ENCODE assay signal across 21 cellular contexts in the genomic region with DNA sequence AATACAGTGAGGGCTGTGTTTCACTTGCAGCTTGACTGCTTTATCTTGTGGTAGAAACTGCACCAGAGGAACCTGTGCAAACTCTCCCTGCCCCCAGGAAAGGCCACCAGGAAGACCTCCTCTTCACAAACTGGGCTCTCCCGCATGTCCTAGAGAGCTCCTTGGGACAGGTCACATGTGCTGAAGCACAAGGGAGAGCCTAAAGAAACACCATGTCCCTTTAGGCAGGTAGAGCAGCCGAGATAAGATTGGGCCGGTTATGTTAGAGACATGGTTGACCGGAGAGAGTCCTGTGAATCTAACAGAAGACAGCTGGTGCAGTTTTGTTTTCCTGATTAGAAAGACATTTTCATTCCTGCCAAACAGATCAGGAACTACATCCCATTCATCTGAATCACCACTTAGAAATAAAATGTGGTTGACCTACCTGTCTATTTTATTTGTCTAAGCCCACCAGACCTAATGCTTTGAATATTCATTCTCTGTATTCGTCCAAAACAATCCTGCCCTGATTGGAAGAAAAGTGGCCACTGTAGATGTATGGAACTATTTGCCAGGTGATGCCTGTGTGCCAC.
DNase-seq lines count a peak whose midpoint lies in the region; ATAC-seq and TF ChIP-seq lines count a peak whose summit lies in the region.
"Had no signal": no experiment of that assay in that cellular context is flagged by ENCODE, and none has a peak within 500 bp of the region (broad histone marks: within the 10 kb centered on the region; RNA-seq: fewer than 3 reads in every experiment).

No MANE protein-coding gene starts in this region.

- H3K27me3 ChIP-seq in PC-3 (ENCODE audit: low read length) (no peaks in the 10 kb centered on the region), body of pancreas (no peaks in the 10 kb centered on the region)
- H3K27me3 ChIP-seq in effector memory CD4-positive, alpha-beta T cell (replicated peaks; ENCODE audit: control insufficient read depth, insufficient read depth, low read length, poor library complexity, severe bottlenecking) = no peaks in the 10 kb centered on the region

- DNase-seq in PC-3 (peak; percentile 44), body of pancreas (peak in 1 of 4 donors; percentile 23), occipital lobe (lab: John Stamatoyannopoulos, UW) (no peak), NCI-H2196 treated with DMSO at 0.1 percent for 48 hours (lab: John Stamatoyannopoulos, UW; ENCODE audit: unreplicated experiment) (no peak), GM20000 (ENCODE audit: low spot score) (no peak)
- DNase-seq in effector memory CD4-positive, alpha-beta T cell = no peak
- DNase-seq: ACHN, AML-193, DMS 273 treated with DMSO at 0.1 percent for 48 hours, KBM-7, NCI-H1105 treated with DMSO at 0.1 percent for 48 hours, NCI-H1694, NCI-H2081 treated with DMSO at 0.1 percent for 48 hours, NCI-H510A treated with DMSO at 0.1 percent for 48 hours, NCI-H774, OCI-M1, SIG-M5 had no signal

- no peaks in the 10 kb centered on the region for H3K79me2 ChIP-seq in PC-3 (ENCODE audit: low read length)

- H3K9me2 ChIP-seq in PC-3 (replicated peaks; ENCODE audit: low read length) = no peaks in the 10 kb centered on the region

- H3K4me3 ChIP-seq in PC-3 (ENCODE audit: low read length) = no peak overlapping the region
- no peak overlapping the region for H3K4me3 ChIP-seq in body of pancreas
- no peak overlapping the region for H3K4me3 ChIP-seq in mesodermal cell (ENCODE audit: extremely low read depth, insufficient read depth, low read length, poor library complexity, severe bottlenecking)
- H3K4me3 ChIP-seq in effector memory CD4-positive, alpha-beta T cell (ENCODE audit: insufficient read depth, low read depth, low read length, poor library complexity, severe bottlenecking) = no peak overlapping the region
- H3K4me3 ChIP-seq: GM23338 had no signal

- H2AFZ ChIP-seq in PC-3 (ENCODE audit: low read length) = no peak overlapping the region
- H2AFZ ChIP-seq: GM23338 had no signal

- intact Hi-C loops in PC-3 (cut with micrococcal nuclease) = loop anchor here (5.0 to 10.0 kb wide), 2 partner anchors 219 to 822 kb away; no protein-coding TSS in a partner anchor
- intact Hi-C loops in body of pancreas (cut with DNase I) = no loop called here

- WGBS in body of pancreas, 2 donors = 39 to 43% methylated on average over 5 of the region's 5 CpGs
- 88 to 97% methylated on average over 3 of the region's 5 CpGs for WGBS in mesodermal cell (ENCODE audit: insufficient coverage in 2 of 2), 2 experiments

- no peaks in the 10 kb centered on the region for H4K20me1 ChIP-seq in PC-3 (ENCODE audit: low read length)

- H3K27ac ChIP-seq in PC-3 (ENCODE audit: low read length) (no peak overlapping the region), body of pancreas (peak overlapping the region in 1 of 4 donors; percentile 3), mesodermal cell (ENCODE audit: low read depth, low read length, severe bottlenecking) (peak overlapping the region; percentile 24)
- H3K27ac ChIP-seq in effector memory CD4-positive, alpha-beta T cell (ENCODE audit: insufficient read depth, low read length, poor library complexity, severe bottlenecking) = no peak overlapping the region

- CTCF ChIA-PET in PC-3 (lab: Charles Lee) = no interaction called here

- POLR2A ChIA-PET in PC-3 (lab: Charles Lee; ENCODE audit: unreplicated experiment) = no interaction called here

- H3K36me3 ChIP-seq in PC-3 (ENCODE audit: low read depth, low read length) = no peaks in the 10 kb centered on the region; the same call in 1 of the 2 replicates
- no peaks in the 10 kb centered on the region for H3K36me3 ChIP-seq in body of pancreas (replicated peaks in 1 of 2; ENCODE audit: insufficient read depth in 1 of 2, low read depth in 2 of 2)
- H3K36me3 ChIP-seq in mesodermal cell (ENCODE audit: control insufficient read depth, insufficient read depth, low read length) = peaks cover 89% of the 10 kb centered on the region
- no peaks in the 10 kb centered on the region for H3K36me3 ChIP-seq in effector memory CD4-positive, alpha-beta T cell (ENCODE audit: control insufficient read depth, insufficient read depth, low read length)

- no peak overlapping the region for H3K4me2 ChIP-seq in PC-3 (ENCODE audit: low read length)
- H3K4me2 ChIP-seq: GM23338 had no signal

- BruUV-seq in PC-3 (replicated peaks; lab: Mats Ljungman, UMichigan) = no TSS peak

- H3K4me1 ChIP-seq in PC-3 (ENCODE audit: insufficient read depth, low read length) = peaks cover 11% of the 10 kb centered on the region
- peaks cover 7% of the 10 kb centered on the region for H3K4me1 ChIP-seq in body of pancreas
- H3K4me1 ChIP-seq in mesodermal cell (ENCODE audit: control insufficient read depth, insufficient read depth, low read length, poor library complexity, severe bottlenecking) = no peaks in the 10 kb centered on the region
- H3K4me1 ChIP-seq in effector memory CD4-positive, alpha-beta T cell (ENCODE audit: control insufficient read depth, insufficient read depth, low read length, poor library complexity, severe bottlenecking) = no peaks in the 10 kb centered on the region

- H3K9me3 ChIP-seq in PC-3 (ENCODE audit: low read length) (no peaks in the 10 kb centered on the region), body of pancreas (peaks cover 0 to 5% (median 0%) of the 10 kb centered on the region in 3 donors), mesodermal cell (ENCODE audit: control insufficient read depth, low read length) (no peaks in the 10 kb centered on the region)
- no peaks in the 10 kb centered on the region for H3K9me3 ChIP-seq in effector memory CD4-positive, alpha-beta T cell (ENCODE audit: control insufficient read depth, low read length)

- no peak overlapping the region for H3K9ac ChIP-seq in PC-3 (ENCODE audit: low read length)

- no peaks in the 10 kb centered on the region for H3F3A ChIP-seq in PC-3 (ENCODE audit: low read length, unreplicated experiment)

- TF ChIP-seq CTCF in PC-3 (conservative IDR thresholded peaks at IDR 0.05; ENCODE audit: low read depth, low read length) = no peak
- TF ChIP-seq CTCF in body of pancreas (IDR thresholded peaks at IDR 0.05) = no peak
- TF ChIP-seq CTCF in GM20000 (IDR thresholded peaks at IDR 0.05; ENCODE audit: extremely low read depth, missing control alignments) = no peak

- no peak for TF ChIP-seq POLR2A in body of pancreas (IDR thresholded peaks at IDR 0.05)

- ATAC-seq in PC-3 (no peak), body of pancreas (peak; percentile 21)
- ATAC-seq: GM23338, HCT116, SK-N-SH treated with all-trans-retinoic acid at 6 μM for 48 hours had no signal
